ENCODE assay signal across 1 cellular context in genomic region chr1:94714152-94714551, GRCh38.
TF ChIP-seq lines count a peak whose summit lies in the region.

No MANE protein-coding gene starts in this region.

TF ChIP-seq in HepG2, 621 proteins besides CTCF, POLR2A, EP300 and RAD21 (continued from another document):
- TF ChIP-seq ATF1 (CRISPR knock-in tag; IDR thresholded peaks at IDR 0.05) (0 out of 2 replicates have a peak, but pooled peaks have one; percentile 3), ZFP36L1 (CRISPR knock-in tag; IDR thresholded peaks at IDR 0.05) (0 out of 2 replicates have a peak, but pooled peaks have one; percentile 7), HNF4G (IDR thresholded peaks at IDR 0.05; ENCODE audit: borderline replicate concordance, low read depth, low read length) (no peak), HNF4G (CRISPR knock-in tag; IDR thresholded peaks at IDR 0.05; ENCODE audit: borderline replicate concordance, low read depth) (no peak), NR2F6 (IDR thresholded peaks at IDR 0.05) (no peak), NR2F6 (CRISPR knock-in tag; IDR thresholded peaks at IDR 0.05) (0 out of 2 replicates have a peak, but pooled peaks have one; percentile 4), DRAP1 (CRISPR knock-in tag; IDR thresholded peaks at IDR 0.05) (0 out of 2 replicates have a peak, but pooled peaks have one; percentile 2), NFYC (CRISPR knock-in tag; IDR thresholded peaks at IDR 0.05) (0 out of 2 replicates have a peak, but pooled peaks have one; percentile 1)
TF ChIP-seq in HepG2: peak in this region for 8.
